18 cellular contexts compared by ENCODE assay signal in the genomic region with DNA sequence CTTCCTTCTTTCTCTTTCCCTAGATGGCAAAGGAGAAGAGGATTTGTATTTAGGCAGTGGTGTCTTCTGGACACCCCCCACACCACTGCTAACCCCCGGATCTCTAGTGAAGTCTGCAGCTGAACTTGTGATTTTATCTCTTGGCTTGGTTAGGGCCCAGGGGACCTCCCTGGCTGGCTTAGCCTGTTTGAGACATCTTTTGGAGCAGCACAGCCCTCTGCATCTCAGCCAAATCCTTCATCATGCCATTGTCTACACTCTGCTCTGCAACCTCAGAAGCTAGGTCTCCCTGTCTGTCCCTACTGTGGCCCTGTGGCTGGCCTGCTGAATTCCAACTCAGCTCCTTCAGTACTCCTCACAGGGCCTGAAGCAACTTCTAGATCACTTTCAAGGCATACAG.
DNase-seq lines count a peak whose midpoint lies in the region; TF ChIP-seq lines count a peak whose summit lies in the region.
"Had no signal": no experiment of that assay in that cellular context is flagged by ENCODE, and none has a peak within 500 bp of the region (broad histone marks: within the 10 kb centered on the region; RNA-seq: fewer than 3 reads in every experiment).

No MANE protein-coding gene starts in this region.

- H3K4me3 ChIP-seq in BE2C (ENCODE audit: low read depth, low read length) (no peak overlapping the region), cardiac fibroblast (replicated peaks in 1 of 2; ENCODE audit: low read depth in 2 of 2, low read length in 2 of 2) (no peak overlapping the region), left ventricle myocardium inferior (no peak overlapping the region), testis (no peak overlapping the region)
- H3K4me3 ChIP-seq: mucosa of descending colon, Peyer's patch, upper lobe of left lung had no signal

- intact Hi-C loops in left ventricle myocardium inferior (cut with micrococcal nuclease) = no loop called here
- intact Hi-C loops in testis (cut with DNase I; ENCODE audit: low total_unique reads) = no loop called here

- H3K4me1 ChIP-seq in BE2C = peaks cover 24% of the 10 kb centered on the region
- peaks cover 6% of the 10 kb centered on the region for H3K4me1 ChIP-seq in left ventricle myocardium inferior
- peaks cover 7% of the 10 kb centered on the region for H3K4me1 ChIP-seq in testis
- H3K4me1 ChIP-seq: Peyer's patch had no signal

- peak; percentile 24 for DNase-seq in BE2C
- DNase-seq in cardiac fibroblast (ENCODE audit: low read depth in 2 of 2) = peak; percentile 52 to 66
- DNase-seq in left ventricle myocardium inferior = peak; percentile 71
- peak; percentile 28 for DNase-seq in testis
- DNase-seq in NCI-H526 (lab: John Stamatoyannopoulos, UW) = no peak
- no peak for DNase-seq in stimulated activated CD4-positive, alpha-beta T cell treated with anti-CD3 and anti-CD28 coated beads, Interleukin-2, amount 100 ng/mL, for 48 hours
- DNase-seq in central memory CD4-positive, alpha-beta T cell = no peak
- no peak for DNase-seq in AML-193 (lab: John Stamatoyannopoulos, UW)
- DNase-seq: activated naive CD4-positive, alpha-beta T cell treated with anti-CD3 and anti-CD28 coated beads, Interleukin-2, amount 10 ng/mL, durations not matched to agents 7 days and 5 days; activated T-cell treated with anti-CD3 and anti-CD28 coated beads, Interleukin-2, amount 50 U/mL, for 4 hours; CD4-positive, alpha-beta memory T cell; DMS79 treated with DMSO at 0.1 percent for 48 hours; NCI-H1694; stimulated activated naive CD4-positive, alpha-beta T cell; T-helper 9 cell; upper lobe of left lung had no signal

- TF ChIP-seq POLR2A in testis (IDR thresholded peaks at IDR 0.05) = no peak

- H3K27me3 ChIP-seq in BE2C (no peaks in the 10 kb centered on the region), left ventricle myocardium inferior (ENCODE audit: low read depth) (no peaks in the 10 kb centered on the region), testis (no peaks in the 10 kb centered on the region)
- H3K27me3 ChIP-seq: Peyer's patch, upper lobe of left lung had no signal

- TF ChIP-seq CTCF in BE2C (IDR thresholded peaks at IDR 0.05; ENCODE audit: low read depth, low read length) (no peak), cardiac fibroblast (IDR thresholded peaks at IDR 0.05; ENCODE audit: low read depth, low read length) (no peak), left ventricle myocardium inferior (IDR thresholded peaks at IDR 0.05; ENCODE audit: borderline replicate concordance) (no peak), testis (IDR thresholded peaks at IDR 0.05) (no peak)

- 47 to 51% methylated on average over 1 of the region's 1 CpG for WGBS in testis, 2 donors

- H3K36me3 ChIP-seq in BE2C (no peaks in the 10 kb centered on the region), left ventricle myocardium inferior (no peaks in the 10 kb centered on the region), testis (ENCODE audit: low read depth, missing control alignments) (no peaks in the 10 kb centered on the region)
- H3K36me3 ChIP-seq: Peyer's patch, upper lobe of left lung had no signal

- H3K27ac ChIP-seq in left ventricle myocardium inferior (replicated peaks) = no peak overlapping the region
- H3K27ac ChIP-seq in testis = no peak overlapping the region
- H3K27ac ChIP-seq: Peyer's patch, upper lobe of left lung had no signal

- no peaks in the 10 kb centered on the region for H3K9me3 ChIP-seq in BE2C
- H3K9me3 ChIP-seq in left ventricle myocardium inferior (replicated peaks) = no peaks in the 10 kb centered on the region
- H3K9me3 ChIP-seq in testis = no peaks in the 10 kb centered on the region
- H3K9me3 ChIP-seq: mucosa of descending colon, Peyer's patch, upper lobe of left lung had no signal

Comparison
In these comparisons a context has a peak if more than half of its experiments do, and no peak if none do; other contexts are left out.
1. DNase-seq: peak in BE2C (single experiment), cardiac fibroblast (2 of 2), left ventricle myocardium inferior (single experiment) and testis (single experiment); none in NCI-H526 (0 of 2), stimulated activated CD4-positive, alpha-beta T cell treated with anti-CD3 and anti-CD28 coated beads, Interleukin-2, amount 100 ng/mL, for 48 hours (0 of 2), central memory CD4-positive, alpha-beta T cell (single experiment) and AML-193 (0 of 2).